In the genomic region with DNA sequence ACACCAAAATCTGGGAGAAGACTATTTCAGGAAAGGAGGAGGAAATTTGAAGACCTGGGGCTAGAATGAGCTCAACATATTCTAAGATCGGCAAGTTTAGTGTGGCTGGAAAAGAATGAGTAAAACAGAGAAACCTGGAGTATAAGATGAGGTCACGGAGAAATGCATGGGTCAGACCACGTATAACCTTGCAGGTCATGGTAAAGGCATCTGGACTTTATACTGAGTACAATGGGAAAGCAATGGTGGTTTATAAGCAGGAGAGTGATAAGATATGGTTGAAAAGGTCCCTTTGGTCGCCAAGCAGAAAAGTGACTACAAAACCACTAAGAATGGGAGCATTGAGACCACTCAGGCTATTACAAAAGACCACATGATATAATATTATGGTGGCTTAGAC, we compare ENCODE assay signal across 27 cellular contexts.
"Had no signal": no experiment of that assay in that cellular context is flagged by ENCODE, and none has a peak within 500 bp of the region (broad histone marks: within the 10 kb centered on the region; RNA-seq: fewer than 3 reads in every experiment).

No MANE protein-coding gene starts in this region.

- H3K27ac Mint-ChIP-seq: nephron; neural progenitor cell; stimulated activated naive B cell treated with anti-CD40 and anti-IgM and Interleukin-4, amounts not matched to agents 10 μg/mL and 1 μg/mL and 100 μg/mL, for 72 hours; stimulated activated naive CD8-positive, alpha-beta T cell treated with anti-CD3 and anti-CD28 coated beads, Interleukin-15, Interleukin-2, amounts not matched to agents 100 ng/mL and 50 ng/mL, for 24 hours; type B pancreatic cell had no signal

- ATAC-seq: left colon; left lung; lower lobe of right lung; naive thymus-derived CD8-positive, alpha-beta T cell; right cardiac atrium; sciatic nerve; stimulated activated naive B cell treated with anti-CD40 and anti-IgM and Interleukin-4, amounts not matched to agents 10 μg/mL and 1 μg/mL and 100 μg/mL, for 72 hours had no signal

- H3K36me3 ChIP-seq: left lung, neural progenitor cell, neutrophil, tibial nerve, uterus had no signal

- H3K27me3 Mint-ChIP-seq: naive thymus-derived CD8-positive, alpha-beta T cell; stimulated activated naive B cell treated with anti-CD40 and anti-IgM and Interleukin-4, amounts not matched to agents 10 μg/mL and 1 μg/mL and 100 μg/mL, for 72 hours; stimulated activated naive CD8-positive, alpha-beta T cell treated with anti-CD3 and anti-CD28 coated beads, Interleukin-15, Interleukin-2, amounts not matched to agents 100 ng/mL and 50 ng/mL, for 24 hours; type B pancreatic cell had no signal

- DNase-seq: hippocampal formation; kidney; left colon; left lung; lower lobe of right lung; mammary epithelial cell; mesenchymal stem cell; naive thymus-derived CD8-positive, alpha-beta T cell; occipital lobe; retina; right cardiac atrium; stimulated activated CD4-positive, alpha-beta T cell treated with anti-CD3 and anti-CD28 coated beads, Interleukin-12 subunit alpha, Interleukin-12 subunit beta, amount 100 ng/mL, for 4 hours; stimulated activated CD4-positive, alpha-beta T cell treated with anti-CD3 and anti-CD28 coated beads, Interleukin-15, amount 100 ng/mL, for 24 hours; stimulated activated CD4-positive, alpha-beta T cell treated with anti-CD3 and anti-CD28 coated beads, Interleukin-2, amount 100 ng/mL, for 24 hours; stimulated activated CD4-positive, alpha-beta T cell treated with anti-CD3 and anti-CD28 coated beads, Interleukin-4, amount 100 ng/mL, for 1 hour; stimulated activated naive B cell treated with anti-CD40 and anti-IgM and Interleukin-4, amounts not matched to agents 10 μg/mL and 1 μg/mL and 100 μg/mL, for 72 hours; substantia nigra; uterus had no signal

- H3K4me1 ChIP-seq: left lung, lower lobe of right lung, parathyroid adenoma, tibial nerve, uterus had no signal

- H3K4me3 ChIP-seq: left lung, lower lobe of right lung, neural progenitor cell, skin epidermis, tibial nerve, uterus had no signal

- H3K4me1 Mint-ChIP-seq: naive thymus-derived CD8-positive, alpha-beta T cell; nephron had no signal

- H3K27ac ChIP-seq: left lung, lower lobe of right lung, neural progenitor cell, neutrophil, parathyroid adenoma, skin epidermis, tibial nerve, uterus had no signal

- H3K9me3 Mint-ChIP-seq: naive thymus-derived CD8-positive, alpha-beta T cell; nephron; neural progenitor cell; stimulated activated naive CD8-positive, alpha-beta T cell treated with anti-CD3 and anti-CD28 coated beads, Interleukin-15, Interleukin-2, amounts not matched to agents 100 ng/mL and 50 ng/mL, for 24 hours; type B pancreatic cell had no signal

- H3K27me3 ChIP-seq: left lung, neural progenitor cell, neutrophil, tibial nerve, uterus had no signal

- H3K4me3 Mint-ChIP-seq: naive thymus-derived CD8-positive, alpha-beta T cell; nephron; neural progenitor cell; stimulated activated naive B cell treated with anti-CD40 and anti-IgM and Interleukin-4, amounts not matched to agents 10 μg/mL and 1 μg/mL and 100 μg/mL, for 72 hours; stimulated activated naive CD8-positive, alpha-beta T cell treated with anti-CD3 and anti-CD28 coated beads, Interleukin-15, Interleukin-2, amounts not matched to agents 100 ng/mL and 50 ng/mL, for 24 hours; type B pancreatic cell had no signal

- H3K9me3 ChIP-seq: left lung, lower lobe of right lung, neutrophil, tibial nerve, uterus had no signal
